4 cellular contexts compared by ENCODE assay signal in genomic region chr9:109471994-109472393, GRCh38.
TF ChIP-seq lines count a peak whose summit lies in the region.

No MANE protein-coding gene starts in this region.

TF ChIP-seq in SK-N-SH, 30 proteins besides CTCF, POLR2A, EP300 and RAD21:
- no peak for TF ChIP-seq IRF3 (IDR thresholded peaks at IDR 0.05; ENCODE audit: low read depth, low read length)
- 0 out of 2 replicates have a peak, but pooled peaks have one; percentile 13 for TF ChIP-seq PBX3 (IDR thresholded peaks at IDR 0.05)

TF ChIP-seq in SK-N-SH treated with all-trans-retinoic acid at 6 μM for 48 hours, 23 proteins besides CTCF, POLR2A, EP300 and RAD21 (continues in another document):
- no peak for TF ChIP-seq RARB (CRISPR knock-in tag; IDR thresholded peaks at IDR 0.05)
- TF ChIP-seq TOX (CRISPR knock-in tag; IDR thresholded peaks at IDR 0.05; ENCODE audit: borderline replicate concordance): no peak
- no peak for TF ChIP-seq BACH2 (CRISPR knock-in tag; IDR thresholded peaks at IDR 0.05; ENCODE audit: borderline replicate concordance)
- no peak for TF ChIP-seq CSDC2 (CRISPR knock-in tag; IDR thresholded peaks at IDR 0.05)
- no peak for TF ChIP-seq GLIS3 (CRISPR knock-in tag; IDR thresholded peaks at IDR 0.05)
- no peak for TF ChIP-seq PATZ1 (CRISPR knock-in tag; IDR thresholded peaks at IDR 0.05; ENCODE audit: borderline replicate concordance)
- no peak for TF ChIP-seq TCF4 (CRISPR knock-in tag; IDR thresholded peaks at IDR 0.05; ENCODE audit: borderline replicate concordance)
- no peak for TF ChIP-seq ZC3H10 (CRISPR knock-in tag; IDR thresholded peaks at IDR 0.05)
- no peak for TF ChIP-seq PPARA (CRISPR knock-in tag; IDR thresholded peaks at IDR 0.05; ENCODE audit: borderline replicate concordance)
- no peak for TF ChIP-seq ISL1 (CRISPR knock-in tag; IDR thresholded peaks at IDR 0.05)
- no peak for TF ChIP-seq CREB5 (CRISPR knock-in tag; IDR thresholded peaks at IDR 0.05; ENCODE audit: low read depth)
- TF ChIP-seq TSHZ2 (CRISPR knock-in tag; IDR thresholded peaks at IDR 0.05): no peak

TF ChIP-seq in endothelial cell of umbilical vein, 7 proteins besides CTCF, POLR2A, EP300 and RAD21:
- TF ChIP-seq EZH2 (IDR thresholded peaks at IDR 0.05; ENCODE audit: borderline replicate concordance, low read depth, low read length, severe bottlenecking) (no peak), POLR2AphosphoS5 (IDR thresholded peaks at IDR 0.05; ENCODE audit: insufficient read depth, low read depth, low read length) (no peak), FOS (IDR thresholded peaks at IDR 0.05; ENCODE audit: borderline replicate concordance, insufficient read depth, low read length) (no peak), MYC (IDR thresholded peaks at IDR 0.05; ENCODE audit: low read depth, low read length) (no peak), MAX (IDR thresholded peaks at IDR 0.05; ENCODE audit: insufficient read depth, insufficient read length) (no peak), GATA2 (IDR thresholded peaks at IDR 0.05; ENCODE audit: insufficient read depth, insufficient read length, low read depth, low read length) (no peak), JUN (IDR thresholded peaks at IDR 0.05; ENCODE audit: borderline replicate concordance, insufficient read depth, insufficient read length, low read depth) (no peak)

TF ChIP-seq in WTC11, 78 proteins besides CTCF, POLR2A, EP300 and RAD21:
- TF ChIP-seq SMAD4 (CRISPR knock-in tag; IDR thresholded peaks at IDR 0.05) (no peak), GTF2I (CRISPR knock-in tag; conservative IDR thresholded peaks at IDR 0.05) (no peak), E2F4 (CRISPR knock-in tag; IDR thresholded peaks at IDR 0.05; ENCODE audit: borderline replicate concordance, low read depth) (no peak), E2F5 (CRISPR knock-in tag; IDR thresholded peaks at IDR 0.05) (no peak), TP53 (CRISPR knock-in tag; IDR thresholded peaks at IDR 0.05) (no peak), NFYB (CRISPR knock-in tag; conservative IDR thresholded peaks at IDR 0.05; ENCODE audit: low read depth) (no peak), NR2C2 (CRISPR knock-in tag; IDR thresholded peaks at IDR 0.05) (no peak), ELF4 (CRISPR knock-in tag; IDR thresholded peaks at IDR 0.05; ENCODE audit: low read depth) (no peak), HMGA2 (CRISPR knock-in tag; IDR thresholded peaks at IDR 0.05) (no peak), ATF6 (CRISPR knock-in tag; IDR thresholded peaks at IDR 0.05) (no peak), AR (CRISPR knock-in tag; IDR thresholded peaks at IDR 0.05) (no peak), NFATC4 (CRISPR knock-in tag; IDR thresholded peaks at IDR 0.05) (no peak), E2F1 (CRISPR knock-in tag; IDR thresholded peaks at IDR 0.05) (no peak), ZMAT4 (CRISPR knock-in tag; IDR thresholded peaks at IDR 0.05) (no peak), ZBTB43 (CRISPR knock-in tag; IDR thresholded peaks at IDR 0.05) (no peak)
